In genomic region chr2:3565117-3565516, GRCh38 we compare ENCODE assay signal across 1 cellular context.
TF ChIP-seq lines count a peak whose summit lies in the region.

No MANE protein-coding gene starts in this region.

TF ChIP-seq in HepG2, 621 proteins besides CTCF, POLR2A, EP300 and RAD21:
- no peak for TF ChIP-seq KDM4B (CRISPR knock-in tag; IDR thresholded peaks at IDR 0.05)
- TF ChIP-seq MEF2D (CRISPR knock-in tag; IDR thresholded peaks at IDR 0.05): no peak
- no peak for TF ChIP-seq ZNF574 (CRISPR knock-in tag; IDR thresholded peaks at IDR 0.05)
- peak; percentile 98 for TF ChIP-seq ZNF329 (CRISPR knock-in tag; IDR thresholded peaks at IDR 0.05; ENCODE audit: low read depth)
- TF ChIP-seq ZNF576 (CRISPR knock-in tag; IDR thresholded peaks at IDR 0.05): no peak
- no peak for TF ChIP-seq NBN (conservative IDR thresholded peaks at IDR 0.05)
